ENCODE assay signal across 8 cellular contexts in genomic region chr5:74638776-74639537, GRCh38. TPM values are rescaled to one million over a fixed set of nuclear protein-coding genes. Genes with fewer than 3 reads are reported as not detected.
DNase-seq lines count a peak whose midpoint lies in the region; ATAC-seq and TF ChIP-seq lines count a peak whose summit lies in the region.

No MANE protein-coding gene starts in this region.

- peak overlapping the region; percentile 94 for H3K27ac ChIP-seq in left ventricle myocardium inferior (replicated peaks)

- H3K9me3 ChIP-seq in left ventricle myocardium inferior (replicated peaks) (no peaks in the 10 kb centered on the region), skeletal muscle satellite cell (replicated peaks; ENCODE audit: low read length) (no peaks in the 10 kb centered on the region)

- peak overlapping the region; percentile 90 for H3K9ac ChIP-seq in skeletal muscle satellite cell (ENCODE audit: low read depth, low read length)

- peak overlapping the region; percentile 86 for H3K4me2 ChIP-seq in skeletal muscle satellite cell (ENCODE audit: low read length)

- peak overlapping the region; percentile 89 for H3K4me3 ChIP-seq in left ventricle myocardium inferior
- H3K4me3 ChIP-seq in fibroblast of pulmonary artery (replicated peaks; ENCODE audit: low read depth, low read length): peak overlapping the region; percentile 93
- peak overlapping the region; percentile 90 for H3K4me3 ChIP-seq in skeletal muscle satellite cell (ENCODE audit: low read length)

- H3K36me3 ChIP-seq in left ventricle myocardium inferior (peaks cover 13% of the 10 kb centered on the region), skeletal muscle satellite cell (ENCODE audit: insufficient read depth, low read length) (peaks cover 18% of the 10 kb centered on the region)

- intact Hi-C loops in left ventricle myocardium inferior (cut with micrococcal nuclease): no loop called here
- intact Hi-C loops in Right ventricle myocardium inferior (cut with DNase I): loop anchor here (5.0 kb wide), 1 partner anchor 137 kb away; no protein-coding TSS in a partner anchor

- ATAC-seq in Right ventricle myocardium inferior (no peak), HG02852 (IDR thresholded peaks at IDR 0.05; ENCODE audit: unreplicated experiment) (peak; percentile 29)

- H3K27me3 ChIP-seq in left ventricle myocardium inferior (ENCODE audit: low read depth) (peaks cover 4% of the 10 kb centered on the region), skeletal muscle satellite cell (ENCODE audit: control insufficient read depth, insufficient read depth, low read length) (no peaks in the 10 kb centered on the region)

- DNase-seq in left ventricle myocardium inferior: no peak
- no peak for DNase-seq in Right ventricle myocardium inferior (ENCODE audit: missing footprints)
- DNase-seq in SW480 (ENCODE audit: low spot score): peak; percentile 20
- peak; percentile 62 for DNase-seq in fibroblast of pulmonary artery (ENCODE audit: low read depth)
- no peak for DNase-seq in NCI-H187 (lab: John Stamatoyannopoulos, UW)
- no peak for DNase-seq in inferior parietal cortex (ENCODE audit: extremely low spot score)

- no peak for TF ChIP-seq CTCF in left ventricle myocardium inferior (IDR thresholded peaks at IDR 0.05; ENCODE audit: borderline replicate concordance)
- no peak for TF ChIP-seq CTCF in fibroblast of pulmonary artery (IDR thresholded peaks at IDR 0.05; ENCODE audit: low read length, missing control alignments)

- H3K4me1 ChIP-seq in left ventricle myocardium inferior: peaks cover 92% of the 10 kb centered on the region
- peaks cover 45% of the 10 kb centered on the region for H3K4me1 ChIP-seq in skeletal muscle satellite cell (ENCODE audit: control insufficient read depth, insufficient read depth, low read length)

RNA-seq across cellular contexts. Expression of gene ENC1, which starts 1.6 kb away (rescaled TPM):
- 3.8 TPM for total RNA-seq in left ventricle myocardium inferior
- 3.7 TPM for total RNA-seq in Right ventricle myocardium inferior
- 25.9 and 50.0 TPM in 2 replicates for total RNA-seq in skeletal muscle satellite cell (2012; rRNA removed)

RNA-seq across cellular contexts. Expression of gene HEXB, which starts 46.1 kb away (rescaled TPM):
- 138 TPM for total RNA-seq in left ventricle myocardium inferior
- 95.7 TPM for total RNA-seq in Right ventricle myocardium inferior
- 118 and 144 TPM in 2 replicates for total RNA-seq in skeletal muscle satellite cell (2012; rRNA removed)

Comparison
In these comparisons a context has a peak if more than half of its experiments do, and no peak if none do; other contexts are left out.
1. DNase-seq: peak in SW480 (single experiment) and fibroblast of pulmonary artery (single experiment); none in left ventricle myocardium inferior (single experiment), Right ventricle myocardium inferior (single experiment), NCI-H187 (0 of 2) and inferior parietal cortex (single experiment).
2. Peak in every context shown above with its lines, with median percentiles within 50 percentile points of each other: H3K4me3 ChIP-seq.